ENCODE assay signal across 20 cellular contexts in the genomic region with DNA sequence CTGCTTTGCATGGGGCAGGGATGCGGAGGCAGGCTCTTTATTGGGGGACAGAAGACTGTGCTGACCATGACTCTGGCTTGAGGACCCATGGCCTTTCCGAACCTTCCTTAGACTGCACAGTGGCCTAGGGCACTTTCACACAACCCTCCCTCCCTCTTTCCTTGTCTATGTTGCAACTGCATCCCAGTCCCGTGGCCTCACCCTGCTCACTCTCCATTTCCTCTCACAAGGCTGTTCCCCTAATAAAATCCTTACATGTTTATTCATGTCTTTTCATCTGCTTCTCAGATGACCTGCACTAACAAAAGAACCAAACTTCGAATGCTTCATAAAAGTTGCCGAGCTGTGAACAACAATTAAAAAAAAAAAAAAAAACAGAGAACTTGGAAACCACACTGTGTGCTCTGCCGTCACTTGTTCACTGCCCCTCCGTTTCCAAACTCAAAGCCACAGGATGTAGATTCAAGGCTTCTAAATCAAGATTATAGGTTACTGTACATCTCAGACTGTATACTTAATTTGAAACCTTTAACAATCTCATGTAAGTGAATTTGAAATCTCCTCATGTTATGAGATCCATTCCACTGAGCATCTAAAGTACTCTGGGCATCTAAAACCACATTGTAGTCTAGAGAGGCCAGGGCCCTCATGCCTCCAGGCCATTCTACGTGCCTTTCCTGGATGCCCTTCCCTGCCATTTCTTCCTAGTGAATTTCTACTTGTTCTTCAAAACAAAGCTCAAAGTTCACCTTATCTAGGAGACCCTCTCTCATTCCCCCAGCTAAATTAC.
A peak's percentile ranks its signal among the peaks of the same experiment; 100 is the strongest.
DNase-seq lines count a peak whose midpoint lies in the region; ATAC-seq and TF ChIP-seq lines count a peak whose summit lies in the region.
"Had no signal": no experiment of that assay in that cellular context is flagged by ENCODE, and none has a peak within 500 bp of the region (broad histone marks: within the 10 kb centered on the region; RNA-seq: fewer than 3 reads in every experiment).

No MANE protein-coding gene starts in this region.

- DNase-seq in Caki2 (ENCODE audit: low read depth) (peak; percentile 68), RWPE1 (ENCODE audit: low spot score) (peak; percentile 86), foreskin fibroblast (peak; percentile 61 to 82), sigmoid colon (peak; percentile 62), nucleus accumbens (lab: John Stamatoyannopoulos, UW) (no peak), NCI-H2107 (lab: John Stamatoyannopoulos, UW) (no peak)
- DNase-seq: body of pancreas, COR-L47, cortex of kidney, GF-D8, heart left ventricle, MG63, midbrain, NCI-H1930, NCI-H526, spleen had no signal

- H3K27ac ChIP-seq in RWPE1 (peak overlapping the region; percentile 93), sigmoid colon (no peak overlapping the region)
- H3K27ac ChIP-seq: body of pancreas, heart left ventricle, SK-N-MC, spleen had no signal

- POLR2A ChIA-PET in RWPE1 (lab: Yijun Ruan, JAX; ENCODE audit: low non-redundant PET) = no interaction called here

- H3K27me3 ChIP-seq in sigmoid colon = no peaks in the 10 kb centered on the region
- H3K27me3 ChIP-seq: body of pancreas, heart left ventricle, MG63, spleen had no signal

- no peak for TF ChIP-seq CTCF in RWPE1 (conservative IDR thresholded peaks at IDR 0.05; ENCODE audit: low read depth)
- TF ChIP-seq CTCF in foreskin fibroblast (IDR thresholded peaks at IDR 0.05; ENCODE audit: low read depth, low read length) = no peak
- TF ChIP-seq CTCF in sigmoid colon (IDR thresholded peaks at IDR 0.05) = no peak

- peaks cover 0 to 4% (median under 1%) of the 10 kb centered on the region in 4 donors for H3K4me1 ChIP-seq in sigmoid colon
- H3K4me1 ChIP-seq: body of pancreas had no signal

- CTCF ChIA-PET in RWPE1 (lab: Yijun Ruan, JAX) = no interaction called here

- no peaks in the 10 kb centered on the region for H3K36me3 ChIP-seq in sigmoid colon
- H3K36me3 ChIP-seq: heart left ventricle, MG63, spleen had no signal

- intact Hi-C loops in sigmoid colon (cut with DNase I) = no loop called here

- in situ Hi-C loops in Caki2 (cut with HindIII; ENCODE audit: low pct_unique_long_range_greater_than_20kb, low sequenced_read_pairs) = no loop called here

- no peak overlapping the region for H3K4me3 ChIP-seq in foreskin fibroblast (ENCODE audit: low read depth in 1 of 2, low read length in 2 of 2)
- H3K4me3 ChIP-seq in sigmoid colon = no peak overlapping the region
- H3K4me3 ChIP-seq: body of pancreas, heart left ventricle, MG63, SK-N-MC, spleen had no signal

- no peaks in the 10 kb centered on the region for H3K9me3 ChIP-seq in sigmoid colon
- H3K9me3 ChIP-seq: body of pancreas, heart left ventricle, MG63, spleen had no signal

- no peak for TF ChIP-seq POLR2A in sigmoid colon (IDR thresholded peaks at IDR 0.05)

- ATAC-seq in GM21526 (IDR thresholded peaks at IDR 0.05; ENCODE audit: low FRiP score, unreplicated experiment) = no peak
- no peak for ATAC-seq in HG03280 (IDR thresholded peaks at IDR 0.05; ENCODE audit: unreplicated experiment)
- ATAC-seq: body of pancreas; heart left ventricle; stimulated activated effector memory CD8-positive, alpha-beta T cell treated with anti-CD3 and anti-CD28 coated beads, Interleukin-12 subunit alpha, Interleukin-12 subunit beta, amount 100 ng/mL, for 72 hours had no signal

- 66 to 74% methylated on average over 8 of the region's 8 CpGs for WGBS in sigmoid colon, 2 donors

- no peak for TF ChIP-seq EP300 in sigmoid colon (IDR thresholded peaks at IDR 0.05)

Comparison
In these comparisons a context has a peak if more than half of its experiments do, and no peak if none do; other contexts are left out.
1. DNase-seq: peak in Caki2 (single experiment), RWPE1 (single experiment), foreskin fibroblast (2 of 2) and sigmoid colon (single experiment); none in nucleus accumbens (0 of 56) and NCI-H2107 (single experiment).